ENCODE assay signal across 9 cellular contexts in the genomic region with DNA sequence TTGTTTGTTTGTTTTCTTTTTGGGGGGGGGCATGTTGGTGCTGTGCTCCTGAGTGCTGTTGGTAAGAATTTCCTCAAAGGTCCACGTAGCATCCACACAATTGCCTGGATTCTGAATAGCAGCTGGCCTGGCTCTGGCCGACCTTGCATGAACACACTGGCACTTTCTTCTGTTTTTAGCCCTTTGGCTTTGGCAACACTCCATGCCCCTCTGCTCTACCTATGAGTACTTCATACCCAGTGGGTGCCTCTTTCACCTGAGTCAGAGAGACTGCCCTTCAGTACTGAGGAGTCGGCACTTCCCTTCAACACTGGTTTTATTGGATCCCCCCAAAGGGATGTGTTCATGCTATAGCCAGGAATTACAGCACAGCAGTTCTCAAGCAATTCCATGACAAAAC. TPM values are rescaled to one million over a fixed set of nuclear protein-coding genes. Genes with fewer than 3 reads are reported as not detected.
"Had no signal": no experiment of that assay in that cellular context is flagged by ENCODE, and none has a peak within 500 bp of the region (broad histone marks: within the 10 kb centered on the region; RNA-seq: fewer than 3 reads in every experiment).

No MANE protein-coding gene starts in this region.

- ATAC-seq: HepG2, K562 had no signal

- DNase-seq: GM23248, H9, HCEC 1CT had no signal

- H3K9me3 Mint-ChIP-seq: H9 had no signal

- H3K9ac ChIP-seq: GM23248, KMS-11 had no signal

- H2AFZ ChIP-seq: GM23248 had no signal

- H3K27ac Mint-ChIP-seq: H9 had no signal

- H3K27ac ChIP-seq: GM23248, HL-60, KMS-11 had no signal

- H3K4me3 Mint-ChIP-seq: H9 had no signal

- H3K4me2 ChIP-seq: KMS-11 had no signal

- H3K4me3 ChIP-seq: GM23248, K562 had no signal

- H3K4me1 Mint-ChIP-seq: H9 had no signal

RNA-seq across cellular contexts. Expression of a gene that starts 7.2 kb away (rescaled TPM):
- total RNA-seq: GM23248, H1, H9, HepG2, HT1080, K562 had no signal
- polyA plus RNA-seq: GM23248, H1, HepG2, K562 had no signal
